Comparison of ENCODE assay signal across 9 cellular contexts in genomic region chr5:9468070-9468388, GRCh38.
DNase-seq lines count a peak whose midpoint lies in the region; ATAC-seq and TF ChIP-seq lines count a peak whose summit lies in the region.
"Had no signal": no experiment of that assay in that cellular context is flagged by ENCODE, and none has a peak within 500 bp of the region (broad histone marks: within the 10 kb centered on the region; RNA-seq: fewer than 3 reads in every experiment).

No MANE protein-coding gene starts in this region.

- peaks cover under 1% of the 10 kb centered on the region for H3K9me3 Mint-ChIP-seq in type B pancreatic cell

- intact Hi-C loops in ascending aorta (cut with DNase I) = no loop called here

- H3K27me3 Mint-ChIP-seq in type B pancreatic cell = no peaks in the 10 kb centered on the region

- peak; percentile 13 to 73 for DNase-seq in ascending aorta (ENCODE audit: low spot score in 2 of 2)
- DNase-seq in iPS-NIHi7 (ENCODE audit: extremely low spot score) = peak; percentile 31
- no peak for DNase-seq in type B pancreatic cell (ENCODE audit: extremely low spot score, unreplicated experiment)
- no peak for DNase-seq in activated gamma-delta T cell (lab: John Stamatoyannopoulos, UW)
- no peak for DNase-seq in activated CD8-positive, alpha-beta memory T cell treated with anti-CD3 and anti-CD28 coated beads for 24 hours

- H3K27ac ChIP-seq in ascending aorta = peak overlapping the region; percentile 69 to 70
- H3K27ac ChIP-seq: upper lobe of right lung had no signal

- peaks cover 0 to 6% of the 10 kb centered on the region in 2 donors for H3K4me1 ChIP-seq in ascending aorta
- H3K4me1 ChIP-seq: upper lobe of right lung had no signal

- TF ChIP-seq CTCF in ascending aorta (IDR thresholded peaks at IDR 0.05) = no peak
- no peak for TF ChIP-seq CTCF in type B pancreatic cell (conservative IDR thresholded peaks at IDR 0.05)

- no peaks in the 10 kb centered on the region for H3K27me3 ChIP-seq in ascending aorta
- H3K27me3 ChIP-seq: upper lobe of right lung had no signal

- no peak overlapping the region for H3K4me3 ChIP-seq in ascending aorta
- H3K4me3 ChIP-seq: lung, upper lobe of right lung had no signal

- H3K27ac Mint-ChIP-seq in type B pancreatic cell = no peak overlapping the region

- ATAC-seq in HG03432 (IDR thresholded peaks at IDR 0.05; ENCODE audit: unreplicated experiment) (peak; percentile 60), GM19328 (IDR thresholded peaks at IDR 0.05; ENCODE audit: unreplicated experiment) (no peak)
- ATAC-seq: upper lobe of right lung had no signal

- H3K4me3 Mint-ChIP-seq in type B pancreatic cell = peak overlapping the region; percentile 62

- no peaks in the 10 kb centered on the region for H3K9me3 ChIP-seq in ascending aorta
- H3K9me3 ChIP-seq: upper lobe of right lung had no signal

- no peaks in the 10 kb centered on the region for H3K36me3 ChIP-seq in ascending aorta
- H3K36me3 ChIP-seq: upper lobe of right lung had no signal

- H3K4me1 Mint-ChIP-seq in type B pancreatic cell (ENCODE audit: unreplicated experiment) = peaks cover 16% of the 10 kb centered on the region

- H3K36me3 Mint-ChIP-seq in type B pancreatic cell = peaks cover 13% of the 10 kb centered on the region

Comparison
In these comparisons a context has a peak if more than half of its experiments do, and no peak if none do; other contexts are left out.
1. DNase-seq: peak in ascending aorta (2 of 2) and iPS-NIHi7 (single experiment); none in type B pancreatic cell (single experiment), activated gamma-delta T cell (single experiment) and activated CD8-positive, alpha-beta memory T cell treated with anti-CD3 and anti-CD28 coated beads for 24 hours (single experiment).